In genomic region chr7:93910076-93910994, GRCh38 we compare ENCODE assay signal across 14 cellular contexts. TPM values are rescaled to one million over a fixed set of nuclear protein-coding genes. Genes with fewer than 3 reads are reported as not detected.
A peak's percentile ranks its signal among the peaks of the same experiment; 100 is the strongest.
DNase-seq lines count a peak whose midpoint lies in the region; ATAC-seq, FAIRE-seq and TF ChIP-seq lines count a peak whose summit lies in the region.
"Had no signal": no experiment of that assay in that cellular context is flagged by ENCODE, and none has a peak within 500 bp of the region (broad histone marks: within the 10 kb centered on the region; RNA-seq: fewer than 3 reads in every experiment).

No MANE protein-coding gene starts in this region.

- H3K4me1 Mint-ChIP-seq in astrocyte (ENCODE audit: low read depth, unreplicated experiment) (peaks cover 4% of the 10 kb centered on the region), Calu3 (ENCODE audit: low read depth, unreplicated experiment) (peaks cover 28% of the 10 kb centered on the region)

- CTCF ChIA-PET in Calu3 (lab: Charles Lee): interaction anchor here (1.2 kb wide), 1 partner anchor 11 kb away, joined by 3 read pairs; no protein-coding TSS in a partner anchor

- H3K36me3 Mint-ChIP-seq in astrocyte (ENCODE audit: low read depth, unreplicated experiment) (no peaks in the 10 kb centered on the region), Calu3 (ENCODE audit: insufficient read depth, unreplicated experiment) (no peaks in the 10 kb centered on the region)

- no peak overlapping the region for H3K9ac ChIP-seq in astrocyte (ENCODE audit: low read length)

- H3K9me3 Mint-ChIP-seq in astrocyte (ENCODE audit: unreplicated experiment): no peaks in the 10 kb centered on the region
- no peaks in the 10 kb centered on the region for H3K9me3 Mint-ChIP-seq in Calu3 (ENCODE audit: low read depth, unreplicated experiment)
- H3K9me3 Mint-ChIP-seq: activated T-cell treated with anti-CD3 and anti-CD28 coated beads, Interleukin-2, amount 50 U/mL, for 72 hours had no signal

- H3K4me3 ChIP-seq in astrocyte (ENCODE audit: insufficient read depth, low read depth, low read length) (no peak overlapping the region), skeletal muscle cell (ENCODE audit: low read depth, low read length) (no peak overlapping the region)

- no peaks in the 10 kb centered on the region for H3K27me3 ChIP-seq in astrocyte (ENCODE audit: insufficient read depth, low read length)
- H3K27me3 ChIP-seq: brain microvascular endothelial cell had no signal

- no peak overlapping the region for H3K4me3 Mint-ChIP-seq in astrocyte (ENCODE audit: unreplicated experiment)
- H3K4me3 Mint-ChIP-seq in Calu3 (ENCODE audit: low read depth, unreplicated experiment): no peak overlapping the region
- H3K4me3 Mint-ChIP-seq: activated T-cell treated with anti-CD3 and anti-CD28 coated beads, Interleukin-2, amount 50 U/mL, for 72 hours had no signal

- no peak overlapping the region for H2AFZ ChIP-seq in astrocyte (ENCODE audit: low read depth, low read length)

- H3K4me2 ChIP-seq in astrocyte (ENCODE audit: low read length): no peak overlapping the region

- FAIRE-seq in astrocyte (lab: Jason Lieb, UNC): no peak

- no peaks in the 10 kb centered on the region for H3K9me3 ChIP-seq in astrocyte (ENCODE audit: insufficient read depth, low read depth, low read length)

- H4K20me1 ChIP-seq in astrocyte (ENCODE audit: insufficient read depth, low read length): no peaks in the 10 kb centered on the region

- intact Hi-C loops in left ventricle myocardium superior (cut with micrococcal nuclease): no loop called here
- intact Hi-C loops in Calu3 (cut with micrococcal nuclease; ENCODE audit: unreplicated experiment): loop anchor here (5.0 kb wide), 1 partner anchor 82 kb away; no protein-coding TSS in a partner anchor

- no TSS peak for BruUV-seq in Calu3 (replicated peaks; lab: Mats Ljungman, UMichigan)

- TF ChIP-seq CTCF in astrocyte (IDR thresholded peaks at IDR 0.05; ENCODE audit: insufficient read depth, low read depth, low read length) (no peak), Calu3 (IDR thresholded peaks at IDR 0.05; ENCODE audit: unreplicated experiment) (no peak)

- DNase-seq in HCEC 1CT: peak; percentile 79
- peak; percentile 84 for DNase-seq in astrocyte (ENCODE audit: low read depth)
- peak; percentile 33 for DNase-seq in left ventricle myocardium superior
- peak; percentile 72 for DNase-seq in skeletal muscle cell (ENCODE audit: low read depth)
- DNase-seq in Calu3: no peak
- DNase-seq: activated T-cell treated with anti-CD3 and anti-CD28 coated beads, Interleukin-2, amount 50 U/mL, for 72 hours; brain microvascular endothelial cell; NCI-H1417 treated with DMSO at 0.1 percent for 48 hours; stimulated activated CD4-positive, alpha-beta T cell treated with anti-CD3 and anti-CD28 coated beads, Interleukin-2, amount 100 ng/mL, for 48 hours; stimulated activated naive CD8-positive, alpha-beta T cell treated with anti-CD3 and anti-CD28 coated beads, Interleukin-15, Interleukin-2, amounts not matched to agents 100 U/mL and 50 U/mL, for 24 hours had no signal

- no peaks in the 10 kb centered on the region for H3K79me2 ChIP-seq in astrocyte (ENCODE audit: insufficient read depth, low read length)

- H3K4me1 ChIP-seq in astrocyte (ENCODE audit: insufficient read depth, low read length): no peaks in the 10 kb centered on the region

- H3K27ac Mint-ChIP-seq in astrocyte (ENCODE audit: unreplicated experiment) (no peak overlapping the region), Calu3 (ENCODE audit: unreplicated experiment) (no peak overlapping the region)
- H3K27ac Mint-ChIP-seq: activated T-cell treated with anti-CD3 and anti-CD28 coated beads, Interleukin-2, amount 50 U/mL, for 72 hours had no signal

- H3K27ac ChIP-seq in astrocyte (ENCODE audit: low read depth, low read length): no peak overlapping the region
- H3K27ac ChIP-seq: brain microvascular endothelial cell had no signal

- H3K27me3 Mint-ChIP-seq in astrocyte (ENCODE audit: low read depth, unreplicated experiment) (no peaks in the 10 kb centered on the region), Calu3 (ENCODE audit: unreplicated experiment) (no peaks in the 10 kb centered on the region)

- H3K36me3 ChIP-seq in astrocyte (ENCODE audit: insufficient read depth, low read length): no peaks in the 10 kb centered on the region
- H3K36me3 ChIP-seq: brain microvascular endothelial cell had no signal

- ATAC-seq in left ventricle myocardium superior: peak; percentile 79
- ATAC-seq in GM21360 (IDR thresholded peaks at IDR 0.05; ENCODE audit: unreplicated experiment): no peak
- no peak for ATAC-seq in GM21526 (IDR thresholded peaks at IDR 0.05; ENCODE audit: low FRiP score, unreplicated experiment)
- no peak for ATAC-seq in HG02970 (IDR thresholded peaks at IDR 0.05; ENCODE audit: low FRiP score, unreplicated experiment)
- ATAC-seq: activated CD4-positive, CD25-positive, alpha-beta regulatory T cell treated with anti-CD3 and anti-CD28 coated beads, Interleukin-2, amount 50 U/mL, for 24 hours; activated T-cell treated with anti-CD3 and anti-CD28 coated beads, Interleukin-2, amount 50 U/mL, for 72 hours; stimulated activated naive CD8-positive, alpha-beta T cell treated with anti-CD3 and anti-CD28 coated beads, Interleukin-15, Interleukin-2, amounts not matched to agents 100 U/mL and 50 U/mL, for 24 hours had no signal

RNA-seq across cellular contexts. Expression of gene GNGT1, which starts 4.0 kb away (rescaled TPM):
- total RNA-seq in astrocyte (not detected in 2 replicates), left ventricle myocardium superior (not detected), Calu3 (2022) (not detected in 2 replicates)
- total RNA-seq: activated T-cell treated with anti-CD3 and anti-CD28 coated beads, Interleukin-2, amount 50 U/mL, for 72 hours had no signal

RNA-seq across cellular contexts. Expression of gene GNG11, which starts 11.2 kb away (rescaled TPM):
- 7.7 and 8.8 TPM in 2 replicates for total RNA-seq in astrocyte
- 20.3 TPM for total RNA-seq in left ventricle myocardium superior
- 2.6 and 3.5 TPM in 2 replicates for total RNA-seq in Calu3 (2022)
- total RNA-seq: activated T-cell treated with anti-CD3 and anti-CD28 coated beads, Interleukin-2, amount 50 U/mL, for 72 hours had no signal

RNA-seq across cellular contexts. Expression of gene TFPI2, which starts 19.8 kb away (rescaled TPM):
- total RNA-seq in astrocyte (66.2 and 74.8 TPM in 2 replicates), left ventricle myocardium superior (1.4 TPM), Calu3 (2022) (213 and 218 TPM in 2 replicates)

Comparison
In these comparisons a context has a peak if more than half of its experiments do, and no peak if none do; other contexts are left out.
1. RNA of gene TFPI2, which starts 19.8 kb away (total RNA-seq): 213 to 218 TPM in Calu3 and 66.2 to 74.8 TPM in astrocyte; 1.4 TPM in left ventricle myocardium superior (single experiment); every median in the first group is over 10 times any median in the second.